In the genomic region with DNA sequence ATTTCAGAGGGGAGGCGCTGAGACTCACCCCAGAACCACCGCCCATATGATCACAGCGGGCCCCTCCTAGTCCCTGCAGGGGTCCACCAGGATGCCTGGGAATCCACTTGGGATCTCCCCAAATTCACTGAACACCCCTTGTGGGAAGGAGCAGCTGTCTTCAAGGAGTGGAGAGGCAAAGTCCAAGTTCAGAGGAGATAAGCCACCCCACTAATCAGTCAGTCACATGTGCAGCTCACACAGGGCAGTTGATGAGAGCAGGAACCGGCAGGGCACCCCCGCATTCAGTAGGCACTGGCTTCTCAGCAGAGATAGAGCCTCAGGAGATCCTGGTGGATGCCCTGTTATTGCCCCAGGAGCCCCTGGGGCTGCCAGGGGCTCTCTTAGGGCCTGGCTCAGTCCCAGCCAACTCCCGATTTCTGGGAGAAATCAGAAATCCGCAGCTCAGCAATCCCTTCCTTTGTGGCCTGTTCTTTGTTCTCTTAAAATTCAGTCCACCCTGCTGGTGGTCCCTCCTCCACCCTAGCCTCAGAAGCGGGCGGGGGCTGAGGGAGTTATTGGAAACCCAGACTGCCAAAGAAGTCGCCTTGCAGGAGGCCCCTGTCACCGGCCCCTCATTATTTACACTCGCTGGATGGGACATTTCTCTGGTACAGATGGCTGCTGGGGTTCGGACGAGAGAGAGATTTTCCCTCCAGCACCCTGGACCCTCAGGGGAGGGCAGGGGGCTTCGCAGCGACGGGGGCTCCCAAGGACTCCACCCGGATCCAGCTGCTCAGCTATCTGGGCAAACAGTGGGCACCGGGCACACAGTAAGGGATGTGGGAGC, we compare ENCODE assay signal across 9 cellular contexts. TPM values are rescaled to one million over a fixed set of nuclear protein-coding genes. Genes with fewer than 3 reads are reported as not detected.
A peak's percentile ranks its signal among the peaks of the same experiment; 100 is the strongest.
DNase-seq lines count a peak whose midpoint lies in the region; ATAC-seq and TF ChIP-seq lines count a peak whose summit lies in the region.
"Had no signal": no experiment of that assay in that cellular context is flagged by ENCODE, and none has a peak within 500 bp of the region (broad histone marks: within the 10 kb centered on the region; RNA-seq: fewer than 3 reads in every experiment).

No MANE protein-coding gene starts in this region.

- H3K27me3 Mint-ChIP-seq in type B pancreatic cell = peaks cover 4% of the 10 kb centered on the region

- peaks cover 32% of the 10 kb centered on the region for H3K4me1 Mint-ChIP-seq in type B pancreatic cell (ENCODE audit: unreplicated experiment)

- in situ Hi-C loops in brain microvascular endothelial cell (cut with HindIII; ENCODE audit: low pct_ligation_motif_present, low sequenced_read_pairs) = no loop called here

- peak overlapping the region; percentile 96 for H3K27ac Mint-ChIP-seq in type B pancreatic cell

- TF ChIP-seq CTCF in BE2C (IDR thresholded peaks at IDR 0.05; ENCODE audit: low read depth, low read length) (no peak), brain microvascular endothelial cell (IDR thresholded peaks at IDR 0.05; ENCODE audit: low read depth, low read length, missing control alignments) (no peak), lower lobe of right lung (IDR thresholded peaks at IDR 0.05) (no peak), type B pancreatic cell (conservative IDR thresholded peaks at IDR 0.05) (no peak)

- no peaks in the 10 kb centered on the region for H3K9me3 ChIP-seq in BE2C
- H3K9me3 ChIP-seq in lower lobe of right lung = no peaks in the 10 kb centered on the region

- no peaks in the 10 kb centered on the region for H3K36me3 Mint-ChIP-seq in type B pancreatic cell

- DNase-seq in BE2C = peak; percentile 32
- peak; percentile 32 for DNase-seq in LHCN-M2 (ENCODE audit: low read depth)
- no peak for DNase-seq in brain microvascular endothelial cell
- DNase-seq in lower lobe of right lung = no peak
- DNase-seq in type B pancreatic cell (ENCODE audit: extremely low spot score, unreplicated experiment) = no peak
- DNase-seq in GM19240 (ENCODE audit: insufficient read length, low spot score) = no peak
- DNase-seq in epidermal melanocyte (ENCODE audit: insufficient read length, low spot score) = no peak
- no peak for DNase-seq in CD1c-positive myeloid dendritic cell (ENCODE audit: extremely low spot score)

- H3K27ac ChIP-seq in brain microvascular endothelial cell = peak overlapping the region; percentile 87
- peak overlapping the region; percentile 99 for H3K27ac ChIP-seq in lower lobe of right lung

- intact Hi-C loops in lower lobe of right lung (cut with DNase I) = no loop called here

- ATAC-seq in lower lobe of right lung = no peak

- peaks cover 4% of the 10 kb centered on the region; the same call in 1 of the 2 replicates for H3K36me3 ChIP-seq in BE2C
- peaks cover 3% of the 10 kb centered on the region for H3K36me3 ChIP-seq in brain microvascular endothelial cell (replicated peaks)
- H3K36me3 ChIP-seq in lower lobe of right lung = no peaks in the 10 kb centered on the region

- H3K4me3 Mint-ChIP-seq in type B pancreatic cell = peak overlapping the region; percentile 95

- H3K9me3 Mint-ChIP-seq in type B pancreatic cell = no peaks in the 10 kb centered on the region

- H3K4me3 ChIP-seq in BE2C (ENCODE audit: low read depth, low read length) = peak overlapping the region; percentile 96
- peak overlapping the region; percentile 91 for H3K4me3 ChIP-seq in brain microvascular endothelial cell (ENCODE audit: low read depth, low read length)
- H3K4me3 ChIP-seq in lower lobe of right lung = peak overlapping the region; percentile 100

- peaks cover 37% of the 10 kb centered on the region for H3K4me1 ChIP-seq in BE2C
- H3K4me1 ChIP-seq in lower lobe of right lung = peaks cover 61% of the 10 kb centered on the region

- H3K27me3 ChIP-seq in BE2C (no peaks in the 10 kb centered on the region), brain microvascular endothelial cell (replicated peaks) (no peaks in the 10 kb centered on the region), lower lobe of right lung (ENCODE audit: low read depth) (no peaks in the 10 kb centered on the region)

RNA-seq across cellular contexts. Expression of a gene that starts 1.9 kb away (rescaled TPM):
- polyA plus RNA-seq in BE2C (2012; ENCODE audit: insufficient read depth, insufficient read length, low read depth) = 63.5 TPM
- 20.6 and 24.1 TPM in 2 replicates for total RNA-seq in LHCN-M2 (2014; rRNA removed)
- polyA plus RNA-seq in LHCN-M2 (2012) = 11.0 TPM
- 44.6 TPM for total RNA-seq in lower lobe of right lung
- total RNA-seq in type B pancreatic cell (ENCODE audit: low replicate concordance) = 24.7 and 78.8 TPM in 2 replicates

RNA-seq across cellular contexts. Expression of a gene that starts 48.3 kb away (rescaled TPM):
- not detected for polyA plus RNA-seq in BE2C (2012; ENCODE audit: insufficient read depth, insufficient read length, low read depth)
- total RNA-seq in LHCN-M2 (2014; rRNA removed) = not detected in 2 replicates
- not detected for polyA plus RNA-seq in LHCN-M2 (2012)
- total RNA-seq in lower lobe of right lung = not detected
- total RNA-seq in type B pancreatic cell (ENCODE audit: low replicate concordance) = not detected in 2 replicates
- total RNA-seq: pulmonary artery endothelial cell had no signal

Comparison
In these comparisons a context has a peak if more than half of its experiments do, and no peak if none do; other contexts are left out.
1. DNase-seq: peak in BE2C (single experiment) and LHCN-M2 (single experiment); none in brain microvascular endothelial cell (single experiment), lower lobe of right lung (single experiment), type B pancreatic cell (single experiment), GM19240 (single experiment), epidermal melanocyte (single experiment) and CD1c-positive myeloid dendritic cell (single experiment).
2. Peak in every context shown above with its lines, with median percentiles within 50 percentile points of each other: H3K4me3 ChIP-seq.